Comparison of ENCODE assay signal across 23 cellular contexts in genomic region chr2:26542676-26543505, GRCh38.
DNase-seq lines count a peak whose midpoint lies in the region; ATAC-seq and TF ChIP-seq lines count a peak whose summit lies in the region.
"Had no signal": no experiment of that assay in that cellular context is flagged by ENCODE, and none has a peak within 500 bp of the region (broad histone marks: within the 10 kb centered on the region; RNA-seq: fewer than 3 reads in every experiment).

No MANE protein-coding gene starts in this region.

- H3K4me3 ChIP-seq in body of pancreas, result no peak overlapping the region
- no peak overlapping the region for H3K4me3 ChIP-seq in mucosa of descending colon
- no peak overlapping the region for H3K4me3 ChIP-seq in stomach
- H3K4me3 ChIP-seq: GM12878, left ventricle myocardium inferior, PC-9, skin epidermis had no signal

- CTCF ChIA-PET in MCF 10A (lab: Yijun Ruan, JAX), result interaction anchor here (1.4 to 2.2 kb wide), 4 partner anchors 14 to 204 kb away, joined by 3 to 10 read pairs (median 6); no protein-coding TSS in a partner anchor

- H3K4me1 Mint-ChIP-seq in MCF 10A (ENCODE audit: insufficient read depth, unreplicated experiment), result no peaks in the 10 kb centered on the region
- H3K4me1 Mint-ChIP-seq: activated CD4-positive, alpha-beta T cell treated with anti-CD3 and anti-CD28 coated beads, Interleukin-2, amount 10 ng/mL, durations not matched to agents 24 days and 14 days; activated CD8-positive, alpha-beta memory T cell treated with anti-CD3 and anti-CD28 coated beads, Interleukin-2, amount 10 ng/mL, durations not matched to agents 7 days and 5 days; activated naive CD8-positive, alpha-beta T cell treated with anti-CD3 and anti-CD28 coated beads, Interleukin-2, amount 10 ng/mL, durations not matched to agents 7 days and 5 days; B cell; T-helper 17 cell had no signal

- ATAC-seq in body of pancreas (peak; percentile 12), mucosa of descending colon (peak; percentile 92), HG03135 (IDR thresholded peaks at IDR 0.05; ENCODE audit: unreplicated experiment) (no peak), GM21576 (IDR thresholded peaks at IDR 0.05; ENCODE audit: unreplicated experiment) (no peak)
- ATAC-seq: activated CD8-positive, alpha-beta memory T cell treated with anti-CD3 and anti-CD28 coated beads, Interleukin-2, amount 10 ng/mL, durations not matched to agents 7 days and 5 days; GM12878; HepG2; T-helper 17 cell had no signal

- TF ChIP-seq POLR2A in body of pancreas (IDR thresholded peaks at IDR 0.05) (no peak), stomach (IDR thresholded peaks at IDR 0.05) (no peak)

- no peaks in the 10 kb centered on the region for H3K9me3 Mint-ChIP-seq in MCF 10A (ENCODE audit: unreplicated experiment)
- H3K9me3 Mint-ChIP-seq: activated CD4-positive, alpha-beta T cell treated with anti-CD3 and anti-CD28 coated beads, Interleukin-2, amount 10 ng/mL, durations not matched to agents 24 days and 14 days; activated naive CD8-positive, alpha-beta T cell treated with anti-CD3 and anti-CD28 coated beads, Interleukin-2, amount 10 ng/mL, durations not matched to agents 7 days and 5 days had no signal

- H3K27me3 ChIP-seq in body of pancreas (no peaks in the 10 kb centered on the region), stomach (peaks cover 0 to 3% (median 0%) of the 10 kb centered on the region in 3 donors)

- BruUV-seq in MCF 10A (replicated peaks; lab: Mats Ljungman, UMichigan), result no TSS peak

- POLR2A ChIA-PET in MCF 10A (lab: Yijun Ruan, JAX), result no interaction called here

- H3K36me3 ChIP-seq in body of pancreas (replicated peaks in 1 of 2; ENCODE audit: insufficient read depth in 1 of 2, low read depth in 2 of 2) (no peaks in the 10 kb centered on the region), mucosa of descending colon (ENCODE audit: low read depth) (no peaks in the 10 kb centered on the region), stomach (no peaks in the 10 kb centered on the region)
- H3K36me3 ChIP-seq: left ventricle myocardium inferior had no signal

- no peak for TF ChIP-seq CTCF in body of pancreas (IDR thresholded peaks at IDR 0.05)
- TF ChIP-seq CTCF in mucosa of descending colon (IDR thresholded peaks at IDR 0.05), result no peak
- TF ChIP-seq CTCF in stomach (IDR thresholded peaks at IDR 0.05), result no peak
- TF ChIP-seq CTCF in MCF 10A (IDR thresholded peaks at IDR 0.05; ENCODE audit: unreplicated experiment), result no peak

- DNase-seq in NCI-H345 (lab: John Stamatoyannopoulos, UW), result peak; percentile 35
- DNase-seq in NCI-H345 treated with DMSO at 0.1 percent for 48 hours (lab: John Stamatoyannopoulos, UW; ENCODE audit: unreplicated experiment), result no peak
- DNase-seq in body of pancreas, result no peak
- peak in 1 of 3 donors; percentile 23 for DNase-seq in mucosa of descending colon
- DNase-seq in stomach, result peak; percentile 44
- DNase-seq in MCF 10A (ENCODE audit: unreplicated experiment), result no peak
- DNase-seq: activated CD4-positive, alpha-beta T cell treated with anti-CD3 and anti-CD28 coated beads, Interleukin-2, amount 10 ng/mL, durations not matched to agents 24 days and 14 days; activated CD8-positive, alpha-beta memory T cell treated with anti-CD3 and anti-CD28 coated beads, Interleukin-2, amount 10 ng/mL, durations not matched to agents 7 days and 5 days; activated naive CD8-positive, alpha-beta T cell treated with anti-CD3 and anti-CD28 coated beads, Interleukin-2, amount 10 ng/mL, durations not matched to agents 7 days and 5 days; cortex of kidney; GOT3; left ventricle myocardium inferior; midbrain; NCI-H1048; stimulated activated naive CD4-positive, alpha-beta T cell; T-helper 17 cell had no signal

- no peak overlapping the region for H3K4me3 Mint-ChIP-seq in MCF 10A (ENCODE audit: unreplicated experiment)
- H3K4me3 Mint-ChIP-seq: activated CD4-positive, alpha-beta T cell treated with anti-CD3 and anti-CD28 coated beads, Interleukin-2, amount 10 ng/mL, durations not matched to agents 24 days and 14 days; activated CD8-positive, alpha-beta memory T cell treated with anti-CD3 and anti-CD28 coated beads, Interleukin-2, amount 10 ng/mL, durations not matched to agents 7 days and 5 days; activated naive CD8-positive, alpha-beta T cell treated with anti-CD3 and anti-CD28 coated beads, Interleukin-2, amount 10 ng/mL, durations not matched to agents 7 days and 5 days; B cell; T-helper 17 cell had no signal

- no peaks in the 10 kb centered on the region for H3K9me3 ChIP-seq in body of pancreas
- no peaks in the 10 kb centered on the region for H3K9me3 ChIP-seq in mucosa of descending colon
- H3K9me3 ChIP-seq in stomach, result no peaks in the 10 kb centered on the region
- H3K9me3 ChIP-seq: left ventricle myocardium inferior had no signal

- peak overlapping the region in 1 of 4 donors; percentile 5 for H3K27ac ChIP-seq in body of pancreas
- H3K27ac ChIP-seq in stomach, result peak overlapping the region; percentile 23 to 83 (median 56)
- H3K27ac ChIP-seq: left ventricle myocardium inferior, PC-9, skin epidermis had no signal

- H3K36me3 Mint-ChIP-seq in MCF 10A (ENCODE audit: insufficient read depth, unreplicated experiment), result no peaks in the 10 kb centered on the region
- H3K36me3 Mint-ChIP-seq: activated CD8-positive, alpha-beta memory T cell treated with anti-CD3 and anti-CD28 coated beads, Interleukin-2, amount 10 ng/mL, durations not matched to agents 7 days and 5 days; activated naive CD8-positive, alpha-beta T cell treated with anti-CD3 and anti-CD28 coated beads, Interleukin-2, amount 10 ng/mL, durations not matched to agents 7 days and 5 days had no signal

- TF ChIP-seq EP300 in stomach (IDR thresholded peaks at IDR 0.05), result no peak

- intact Hi-C loops in body of pancreas (cut with DNase I), result no loop called here
- intact Hi-C loops in mucosa of descending colon (cut with DNase I, micrococcal nuclease), result no loop called here
- intact Hi-C loops in stomach (cut with DNase I; ENCODE audit: low total_unique reads), result no loop called here
- intact Hi-C loops in MCF 10A (cut with micrococcal nuclease), result no loop called here

- peaks cover 67% of the 10 kb centered on the region for H3K27me3 Mint-ChIP-seq in MCF 10A (ENCODE audit: insufficient read depth, unreplicated experiment)

- WGBS in body of pancreas, 2 donors, result 71 to 73% methylated on average over 12 to 15 of the region's 15 CpGs
- 57 to 69% (median 67%) methylated on average over 15 of the region's 15 CpGs for WGBS in stomach, 5 donors

- H3K27ac Mint-ChIP-seq in MCF 10A (ENCODE audit: low read depth, unreplicated experiment), result no peak overlapping the region
- H3K27ac Mint-ChIP-seq: activated CD4-positive, alpha-beta T cell treated with anti-CD3 and anti-CD28 coated beads, Interleukin-2, amount 10 ng/mL, durations not matched to agents 24 days and 14 days; activated CD8-positive, alpha-beta memory T cell treated with anti-CD3 and anti-CD28 coated beads, Interleukin-2, amount 10 ng/mL, durations not matched to agents 7 days and 5 days; activated naive CD8-positive, alpha-beta T cell treated with anti-CD3 and anti-CD28 coated beads, Interleukin-2, amount 10 ng/mL, durations not matched to agents 7 days and 5 days; B cell; T-helper 17 cell had no signal

- H3K4me1 ChIP-seq in body of pancreas (peaks cover 13% of the 10 kb centered on the region), mucosa of descending colon (ENCODE audit: low read depth) (peaks cover 5% of the 10 kb centered on the region), stomach (peaks cover 0 to 12% (median 2%) of the 10 kb centered on the region in 4 donors)
- H3K4me1 ChIP-seq: left ventricle myocardium inferior had no signal

Comparison
In these comparisons a context has a peak if more than half of its experiments do, and no peak if none do; other contexts are left out.
1. DNase-seq: peak in NCI-H345 (single experiment) and stomach (single experiment); none in NCI-H345 treated with DMSO at 0.1 percent for 48 hours (single experiment), body of pancreas (0 of 4) and MCF 10A (single experiment).
2. ATAC-seq: peak in body of pancreas (single experiment) and mucosa of descending colon (single experiment); none in HG03135 (single experiment) and GM21576 (single experiment).